ENCODE assay signal across 8 cellular contexts in genomic region chr7:22723642-22724041, GRCh38. TPM values are rescaled to one million over a fixed set of nuclear protein-coding genes. Genes with fewer than 3 reads are reported as not detected.
DNase-seq lines count a peak whose midpoint lies in the region; ATAC-seq lines count a peak whose summit lies in the region.

No MANE protein-coding gene starts in this region.

- peak overlapping the region; percentile 41 for H3K4me3 Mint-ChIP-seq in T-helper 17 cell

- intact Hi-C loops in left cardiac atrium (cut with DNase I) = loop anchor here (10.0 kb wide), 2 partner anchors 159 to 331 kb away; no protein-coding TSS in a partner anchor

- no peaks in the 10 kb centered on the region for H3K9me3 ChIP-seq in T-helper 17 cell (ENCODE audit: control insufficient read depth, low read length, poor library complexity, severe bottlenecking)

- no peak for ATAC-seq in T-helper 17 cell
- ATAC-seq in left cardiac atrium = peak in 1 of 2 donors; percentile 21
- ATAC-seq in GM18519 (IDR thresholded peaks at IDR 0.05; ENCODE audit: low FRiP score, unreplicated experiment) = no peak
- ATAC-seq in GM18861 (IDR thresholded peaks at IDR 0.05; ENCODE audit: unreplicated experiment) = no peak

- H3K27ac Mint-ChIP-seq in T-helper 17 cell = no peak overlapping the region

- DNase-seq in EL = peak; percentile 31
- no peak for DNase-seq in T-helper 17 cell
- DNase-seq in left cardiac atrium = peak; percentile 51
- peak; percentile 23 for DNase-seq in renal cortical epithelial cell (ENCODE audit: low read depth)
- no peak for DNase-seq in GM19238 (ENCODE audit: insufficient read length, low spot score)
- DNase-seq in OCI-M1 (lab: John Stamatoyannopoulos, UW) = no peak

- peaks cover 17% of the 10 kb centered on the region for H3K4me1 Mint-ChIP-seq in T-helper 17 cell

- peaks cover 37% of the 10 kb centered on the region for H3K27me3 Mint-ChIP-seq in T-helper 17 cell

- peaks cover 3% of the 10 kb centered on the region for H3K36me3 Mint-ChIP-seq in T-helper 17 cell (ENCODE audit: low read depth)

RNA-seq across cellular contexts. Expression of gene IL6, which starts 3.4 kb away (rescaled TPM):
- total RNA-seq in T-helper 17 cell (1 to 10 TPM in 1 of 2 donors, under 1 TPM in 1; 0.57 to 1.5 TPM), left cardiac atrium (10 to 100 TPM in 1 of 2 donors, 1 to 10 TPM in 1; 3.3 to 20.1 TPM), renal cortical epithelial cell (52.3 and 84.2 TPM in 2 replicates)

Comparison
In these comparisons a context has a peak if more than half of its experiments do, and no peak if none do; other contexts are left out.
1. DNase-seq: peak in EL (single experiment), left cardiac atrium (single experiment) and renal cortical epithelial cell (single experiment); none in T-helper 17 cell (0 of 3), GM19238 (single experiment) and OCI-M1 (single experiment).